Comparison of ENCODE assay signal across 14 cellular contexts in the genomic region with DNA sequence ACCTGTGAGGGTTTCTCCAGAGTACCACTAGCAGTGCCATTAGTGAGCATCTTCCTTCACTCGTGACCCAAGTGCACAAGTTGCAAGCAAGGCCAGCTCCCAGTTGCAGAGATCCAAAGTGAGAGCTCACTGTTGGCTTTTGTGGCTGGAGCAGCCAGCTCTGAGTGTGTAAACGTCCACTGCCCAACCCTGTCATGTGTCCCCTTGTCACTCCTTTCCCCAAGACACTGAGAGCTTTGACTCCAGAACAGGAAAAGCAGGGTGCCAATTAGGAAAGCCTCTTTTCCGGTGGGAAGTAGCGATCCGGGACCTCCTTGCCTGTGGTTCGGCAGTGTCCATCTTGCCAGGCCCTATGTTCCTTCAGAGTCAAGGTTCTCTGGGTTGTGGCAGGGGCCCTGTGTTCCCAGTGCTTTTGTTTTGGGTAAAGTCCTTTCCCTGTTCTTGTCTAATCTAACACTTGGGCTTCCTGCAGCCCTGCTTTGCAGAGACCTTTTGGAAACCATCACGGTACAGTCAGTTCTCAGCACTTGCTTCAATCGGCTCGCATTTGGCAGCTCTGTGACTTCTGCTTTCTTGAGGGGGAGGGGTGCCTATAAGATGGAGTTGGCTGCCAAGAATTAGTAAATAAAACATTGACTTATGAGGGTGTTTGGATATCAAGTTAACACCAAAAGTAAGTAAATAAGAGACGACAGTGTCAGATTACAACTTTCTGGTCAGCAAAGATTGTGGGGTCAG.
DNase-seq lines count a peak whose midpoint lies in the region; ATAC-seq and TF ChIP-seq lines count a peak whose summit lies in the region.
"Had no signal": no experiment of that assay in that cellular context is flagged by ENCODE, and none has a peak within 500 bp of the region (broad histone marks: within the 10 kb centered on the region; RNA-seq: fewer than 3 reads in every experiment).

No MANE protein-coding gene starts in this region.

- DNase-seq in IMR-90 = no peak
- peak in 5 of 7 donors; percentile 25 to 69 (median 38) for DNase-seq in adrenal gland
- DNase-seq in right atrium auricular region (ENCODE audit: low spot score) = peak; percentile 64
- DNase-seq in activated CD4-positive, alpha-beta T cell treated with anti-CD3 and anti-CD28 coated beads, Interleukin-2, amount 50 U/mL, for 4 hours = no peak
- DNase-seq in BE2C = no peak
- DNase-seq in coronary artery (ENCODE audit: low spot score) = no peak
- DNase-seq in stimulated activated naive B cell treated with anti-CD40 and anti-IgM and Interleukin-4, amounts not matched to agents 10 μg/mL and 1 μg/mL and 100 μg/mL, for 72 hours = no peak
- DNase-seq: foreskin melanocyte; left colon; NCI-H1048; NCI-H524; stimulated activated CD4-positive, alpha-beta T cell treated with anti-CD3 and anti-CD28 coated beads, Interleukin-1b, Interleukin-23, amount 100 ng/mL, for 48 hours had no signal

- H3K23ac ChIP-seq in IMR-90 (ENCODE audit: low read depth, low read length) = no peak overlapping the region

- H3K9me3 Mint-ChIP-seq in stimulated activated naive B cell treated with anti-CD40 and anti-IgM and Interleukin-4, amounts not matched to agents 10 μg/mL and 1 μg/mL and 100 μg/mL, for 72 hours = no peaks in the 10 kb centered on the region

- no peak overlapping the region for H3K4me3 Mint-ChIP-seq in stimulated activated naive B cell treated with anti-CD40 and anti-IgM and Interleukin-4, amounts not matched to agents 10 μg/mL and 1 μg/mL and 100 μg/mL, for 72 hours

- peaks cover 55 to 63% of the 10 kb centered on the region in 2 experiments for H3K79me1 ChIP-seq in IMR-90 (ENCODE audit: low read depth in 1 of 2, low read length in 2 of 2)

- no peak overlapping the region for H2BK5ac ChIP-seq in IMR-90 (ENCODE audit: low read depth, low read length, poor library complexity, severe bottlenecking)

- H3K9ac ChIP-seq in IMR-90 (ENCODE audit: low read depth, low read length) (no peak overlapping the region), subcutaneous abdominal adipose tissue (ENCODE audit: low read length in 5 of 5) (peak overlapping the region in 1 of 5 donors; percentile 17)

- no peak overlapping the region for H4K8ac ChIP-seq in IMR-90 (ENCODE audit: low read depth in 2 of 2, low read length in 2 of 2)

- H2BK20ac ChIP-seq in IMR-90 (ENCODE audit: low read depth, low read length) = no peak overlapping the region

- no peak overlapping the region for H2AFZ ChIP-seq in IMR-90 (replicated peaks; ENCODE audit: low read length, poor library complexity)

- H3K9me3 ChIP-seq in IMR-90 (ENCODE audit: control insufficient read depth, insufficient read depth, low read length) (no peaks in the 10 kb centered on the region), adrenal gland (replicated peaks in 1 of 3) (no peaks in the 10 kb centered on the region), right atrium auricular region (no peaks in the 10 kb centered on the region), subcutaneous abdominal adipose tissue (ENCODE audit: control insufficient read depth in 5 of 5, low read length in 5 of 5) (no peaks in the 10 kb centered on the region), BE2C (no peaks in the 10 kb centered on the region)

- TF ChIP-seq CTCF in IMR-90 (conservative IDR thresholded peaks at IDR 0.05; ENCODE audit: low read depth, low read length) = no peak
- TF ChIP-seq CTCF in adrenal gland (IDR thresholded peaks at IDR 0.05) = no peak
- TF ChIP-seq CTCF in right atrium auricular region (IDR thresholded peaks at IDR 0.05) = no peak
- TF ChIP-seq CTCF in BE2C (IDR thresholded peaks at IDR 0.05; ENCODE audit: low read depth, low read length) = no peak
- no peak for TF ChIP-seq CTCF in coronary artery (IDR thresholded peaks at IDR 0.05)

- H3K27me3 ChIP-seq in IMR-90 (ENCODE audit: control insufficient read depth, insufficient read depth, low read length) (no peaks in the 10 kb centered on the region), adrenal gland (no peaks in the 10 kb centered on the region), right atrium auricular region (no peaks in the 10 kb centered on the region), subcutaneous abdominal adipose tissue (ENCODE audit: control insufficient read depth in 5 of 5, insufficient read depth in 4 of 5, low read length in 5 of 5) (no peaks in the 10 kb centered on the region), BE2C (no peaks in the 10 kb centered on the region)

- H3K4me3 ChIP-seq in IMR-90 (ENCODE audit: insufficient read depth, low read depth, low read length) (no peak overlapping the region), adrenal gland (no peak overlapping the region), right atrium auricular region (no peak overlapping the region), subcutaneous abdominal adipose tissue (ENCODE audit: low read depth in 1 of 5, low read length in 5 of 5) (peak overlapping the region in 3 of 5 donors; percentile 18 to 22 (median 22)), BE2C (ENCODE audit: low read depth, low read length) (no peak overlapping the region), coronary artery (no peak overlapping the region)

- 0 out of 2 replicates have a peak, but pooled peaks cover 9% of the 10 kb centered on the region for H4K20me1 ChIP-seq in IMR-90 (ENCODE audit: insufficient read depth, low read length)

- H3K56ac ChIP-seq in IMR-90 (ENCODE audit: extremely low read depth, insufficient read depth, low read length) = no peak overlapping the region

- no peak overlapping the region for H2BK120ac ChIP-seq in IMR-90 (ENCODE audit: low read depth, low read length)

- no peak for TF ChIP-seq POLR2A in IMR-90 (IDR thresholded peaks at IDR 0.05; ENCODE audit: low read depth, low read length)
- TF ChIP-seq POLR2A in adrenal gland (IDR thresholded peaks at IDR 0.05) = no peak

- no peak overlapping the region for H4K91ac ChIP-seq in IMR-90 (ENCODE audit: insufficient read depth, low read depth, low read length)

- CTCF ChIA-PET in IMR-90 (lab: Yijun Ruan, JAX) = interaction anchor here (0.6 to 1.5 kb wide), 2 partner anchors 112 to 179 kb away, joined by 3 to 4 read pairs; partner anchors contain the start of gene FLNB

- no peak overlapping the region; the same call in 1 of the 2 replicates for H3K14ac ChIP-seq in IMR-90 (replicated peaks; ENCODE audit: low read depth, low read length)

- H3K27ac Mint-ChIP-seq in stimulated activated naive B cell treated with anti-CD40 and anti-IgM and Interleukin-4, amounts not matched to agents 10 μg/mL and 1 μg/mL and 100 μg/mL, for 72 hours = no peak overlapping the region

- H3K4me1 ChIP-seq in IMR-90 (ENCODE audit: control insufficient read depth, insufficient read depth, low read length) (peaks cover 17% of the 10 kb centered on the region), adrenal gland (replicated peaks in 1 of 2) (peaks cover 0 to 16% of the 10 kb centered on the region in 2 donors), right atrium auricular region (peaks cover 0 to 43% of the 10 kb centered on the region in 2 donors), subcutaneous abdominal adipose tissue (ENCODE audit: control insufficient read depth in 5 of 5, insufficient read depth in 5 of 5, low read length in 5 of 5) (peaks cover 9 to 58% (median 47%) of the 10 kb centered on the region in 5 donors), BE2C (no peaks in the 10 kb centered on the region)

- dilution Hi-C loops in IMR-90 (cut with HindIII; ENCODE audit: low sequenced_read_pairs, unreplicated experiment) = no loop called here

- no TSS peak for BruUV-seq in IMR-90 (replicated peaks; lab: Mats Ljungman, UMichigan)

- H2BK15ac ChIP-seq in IMR-90 (ENCODE audit: low read depth, low read length) = no peak overlapping the region

- in situ Hi-C loops in IMR-90 (cut with MboI; ENCODE audit: low sequenced_read_pairs) = no loop called here

- no peak; the same call in 1 of the 2 replicates for ATAC-seq in IMR-90 (ENCODE audit: low read depth)
- ATAC-seq in stimulated activated naive B cell treated with anti-CD40 and anti-IgM and Interleukin-4, amounts not matched to agents 10 μg/mL and 1 μg/mL and 100 μg/mL, for 72 hours (replicated peaks) = no peak
- ATAC-seq: left colon had no signal

- POLR2A ChIA-PET in IMR-90 (lab: Charles Lee; ENCODE audit: unreplicated experiment) = no interaction called here

- intact Hi-C loops in IMR-90 (cut with micrococcal nuclease) = no loop called here
- intact Hi-C loops in adrenal gland (cut with DNase I) = no loop called here

- peaks cover 26% of the 10 kb centered on the region for H3K9me1 ChIP-seq in IMR-90 (ENCODE audit: insufficient read depth, low read length)

- H2AK9ac ChIP-seq in IMR-90 (replicated peaks; ENCODE audit: low read depth, low read length, poor library complexity) = no peak overlapping the region

- H3K4me1 Mint-ChIP-seq in stimulated activated naive B cell treated with anti-CD40 and anti-IgM and Interleukin-4, amounts not matched to agents 10 μg/mL and 1 μg/mL and 100 μg/mL, for 72 hours = peaks cover 32 to 47% of the 10 kb centered on the region in 2 donors

- TF ChIP-seq RAD21 in IMR-90 (IDR thresholded peaks at IDR 0.05; ENCODE audit: low read length) = no peak

- peaks cover 23 to 34% of the 10 kb centered on the region in 2 donors for H3K36me3 Mint-ChIP-seq in stimulated activated naive B cell treated with anti-CD40 and anti-IgM and Interleukin-4, amounts not matched to agents 10 μg/mL and 1 μg/mL and 100 μg/mL, for 72 hours

- H3K27ac ChIP-seq in IMR-90 (ENCODE audit: insufficient read depth, low read length) (peak overlapping the region; percentile 9; the same call in 1 of the 2 replicates), adrenal gland (peak overlapping the region in 2 of 5 donors; percentile 1 to 40), right atrium auricular region (peak overlapping the region; percentile 29 to 41), subcutaneous abdominal adipose tissue (ENCODE audit: low read depth, low read length) (peak overlapping the region; percentile 54), coronary artery (peak overlapping the region in 1 of 2 donors; percentile 33)
- H3K27ac ChIP-seq: HL-60 had no signal

- peaks cover 68% of the 10 kb centered on the region for H3K36me3 ChIP-seq in IMR-90 (ENCODE audit: control insufficient read depth, insufficient read depth, low read length)
- peaks cover 0 to 44% of the 10 kb centered on the region in 2 donors for H3K36me3 ChIP-seq in adrenal gland (replicated peaks in 1 of 2)
- peaks cover 46% of the 10 kb centered on the region for H3K36me3 ChIP-seq in right atrium auricular region
- peaks cover 0 to 51% (median 39%) of the 10 kb centered on the region in 5 donors for H3K36me3 ChIP-seq in subcutaneous abdominal adipose tissue (ENCODE audit: control insufficient read depth in 5 of 5, insufficient read depth in 5 of 5, low read length in 5 of 5)
- no peaks in the 10 kb centered on the region; the same call in 1 of the 2 replicates for H3K36me3 ChIP-seq in BE2C

- no peaks in the 10 kb centered on the region for H3K27me3 Mint-ChIP-seq in stimulated activated naive B cell treated with anti-CD40 and anti-IgM and Interleukin-4, amounts not matched to agents 10 μg/mL and 1 μg/mL and 100 μg/mL, for 72 hours

- no peak overlapping the region for H3K4me2 ChIP-seq in IMR-90 (ENCODE audit: low read depth, low read length)

- H2AK5ac ChIP-seq in IMR-90 (ENCODE audit: low read depth, low read length) = no peak overlapping the region

- H4K5ac ChIP-seq in IMR-90 (ENCODE audit: low read depth, low read length) = no peak overlapping the region

- H3K18ac ChIP-seq in IMR-90 (ENCODE audit: low read depth, low read length) = no peak overlapping the region

- WGBS in IMR-90 (ENCODE audit: extremely low coverage in 2 of 2, insufficient read length in 1 of 2), 2 experiments = 71% methylated on average over 1 of the region's 10 CpGs; no CpG with 5 or more reads in 1 of the 2 experiments
- 58 to 74% (median 61%) methylated on average over 6 to 10 of the region's 10 CpGs for WGBS in adrenal gland, 4 donors

- no peak overlapping the region for H3K4ac ChIP-seq in IMR-90 (ENCODE audit: low read depth, low read length)

Comparison
In these comparisons a context has a peak if more than half of its experiments do, and no peak if none do; other contexts are left out.
1. DNase-seq: peak in adrenal gland (5 of 7) and right atrium auricular region (single experiment); none in IMR-90 (single experiment), activated CD4-positive, alpha-beta T cell treated with anti-CD3 and anti-CD28 coated beads, Interleukin-2, amount 50 U/mL, for 4 hours (0 of 2), BE2C (single experiment), coronary artery (single experiment) and stimulated activated naive B cell treated with anti-CD40 and anti-IgM and Interleukin-4, amounts not matched to agents 10 μg/mL and 1 μg/mL and 100 μg/mL, for 72 hours (single experiment).
2. H3K4me3 ChIP-seq: peak in subcutaneous abdominal adipose tissue (3 of 5); none in IMR-90 (single experiment), adrenal gland (0 of 4), right atrium auricular region (0 of 2), BE2C (single experiment) and coronary artery (single experiment).